ENCODE assay signal across 8 cellular contexts in genomic region chr11:29293825-29294224, GRCh38.
DNase-seq lines count a peak whose midpoint lies in the region; ATAC-seq and TF ChIP-seq lines count a peak whose summit lies in the region.

No MANE protein-coding gene starts in this region.

- H3K27me3 Mint-ChIP-seq in CD4-positive, alpha-beta T cell, result no peaks in the 10 kb centered on the region

- H3K27me3 ChIP-seq in AG04450 (ENCODE audit: control insufficient read depth, insufficient read depth, low read length) (no peaks in the 10 kb centered on the region), mammary epithelial cell (ENCODE audit: insufficient read depth, low read length) (no peaks in the 10 kb centered on the region)
- H3K27me3 ChIP-seq in CD4-positive, alpha-beta T cell (ENCODE audit: control insufficient read depth, insufficient read depth, low read length), result no peaks in the 10 kb centered on the region

- no peaks in the 10 kb centered on the region for H3K36me3 ChIP-seq in mammary epithelial cell (ENCODE audit: insufficient read depth, low read length)

- TF ChIP-seq CTCF in AG04450 (IDR thresholded peaks at IDR 0.05; ENCODE audit: low read depth, low read length) (no peak), mammary epithelial cell (conservative IDR thresholded peaks at IDR 0.05 in 1 of 2, IDR thresholded peaks at IDR 0.05 in 1 of 2; ENCODE audit: extremely low read depth in 1 of 2, insufficient read depth in 1 of 2, low read depth in 1 of 2, low read length in 2 of 2) (no peak)
- TF ChIP-seq CTCF in CD4-positive, alpha-beta T cell (IDR thresholded peaks at IDR 0.05), result no peak

- no peaks in the 10 kb centered on the region for H3K36me3 Mint-ChIP-seq in CD4-positive, alpha-beta T cell (ENCODE audit: low read depth)

- H3K27ac ChIP-seq in AG04450 (ENCODE audit: low read depth, low read length) (no peak overlapping the region), mammary epithelial cell (ENCODE audit: insufficient read depth, low read depth, low read length) (no peak overlapping the region)
- no peak overlapping the region for H3K27ac ChIP-seq in CD4-positive, alpha-beta T cell (ENCODE audit: low read depth, low read length)

- H3K9me3 ChIP-seq in AG04450 (ENCODE audit: control insufficient read depth, insufficient read depth, low read length), result no peaks in the 10 kb centered on the region
- H3K9me3 ChIP-seq in mammary epithelial cell (replicated peaks; ENCODE audit: insufficient read depth, low read length), result no peaks in the 10 kb centered on the region
- H3K9me3 ChIP-seq in CD4-positive, alpha-beta T cell (ENCODE audit: control insufficient read depth, low read length), result no peaks in the 10 kb centered on the region

- peaks cover 4% of the 10 kb centered on the region for H3K9me3 Mint-ChIP-seq in CD4-positive, alpha-beta T cell

- no peaks in the 10 kb centered on the region for H3K4me1 Mint-ChIP-seq in CD4-positive, alpha-beta T cell (ENCODE audit: low read depth)

- H4K20me1 ChIP-seq in mammary epithelial cell (ENCODE audit: insufficient read depth, low read length), result no peaks in the 10 kb centered on the region

- dilution Hi-C loops in mammary epithelial cell (cut with HindIII; ENCODE audit: low sequenced_read_pairs), result no loop called here

- H3K79me2 ChIP-seq in mammary epithelial cell (ENCODE audit: insufficient read depth, low read length), result no peaks in the 10 kb centered on the region

- no peaks in the 10 kb centered on the region for H3K4me1 ChIP-seq in mammary epithelial cell (ENCODE audit: insufficient read depth, low read length)

- DNase-seq in AG04450 (ENCODE audit: low read depth, low spot score) (peak; percentile 62), mammary epithelial cell (peak; percentile 75), D341Med (ENCODE audit: low spot score) (no peak), SIG-M5 (lab: John Stamatoyannopoulos, UW) (no peak), head of caudate nucleus (no peak)
- no peak for DNase-seq in CD4-positive, alpha-beta T cell

- H3K4me3 ChIP-seq in AG04450 (ENCODE audit: low read depth, low read length), result no peak overlapping the region
- H3K4me3 ChIP-seq in mammary epithelial cell (replicated peaks in 1 of 3; ENCODE audit: insufficient read depth in 1 of 3, low read depth in 2 of 3, low read length in 3 of 3), result no peak overlapping the region

- peak overlapping the region; percentile 18 for H2AFZ ChIP-seq in mammary epithelial cell (ENCODE audit: low read depth, low read length)

- H3K4me2 ChIP-seq in mammary epithelial cell (ENCODE audit: insufficient read depth, low read depth, low read length), result peak overlapping the region; percentile 69

- ATAC-seq in GM19452 (IDR thresholded peaks at IDR 0.05; ENCODE audit: unreplicated experiment) (peak; percentile 88), HG03175 (IDR thresholded peaks at IDR 0.05; ENCODE audit: unreplicated experiment) (peak; percentile 91)
- ATAC-seq in CD4-positive, alpha-beta T cell (ENCODE audit: poor library complexity), result no peak

- CTCF ChIA-PET in AG04450 (lab: Charles Lee), result interaction anchor here (0.7 to 2.2 kb wide), 3 partner anchors 35 to 285 kb away, joined by 3 to 9 read pairs (median 4); no protein-coding TSS in a partner anchor
- CTCF ChIA-PET in mammary epithelial cell (lab: Charles Lee; ENCODE audit: low non-redundant PET), result no interaction called here
- CTCF ChIA-PET in CD4-positive, alpha-beta T cell (lab: Charles Lee), result no interaction called here

- intact Hi-C loops in mammary epithelial cell (cut with micrococcal nuclease), result no loop called here
- intact Hi-C loops in head of caudate nucleus (cut with DNase I), result no loop called here
- intact Hi-C loops in CD4-positive, alpha-beta T cell (cut with DNase I, micrococcal nuclease), result no loop called here

- H3K4me3 Mint-ChIP-seq in CD4-positive, alpha-beta T cell, result no peak overlapping the region

- POLR2A ChIA-PET in AG04450 (lab: Yijun Ruan, JAX), result no interaction called here
- POLR2A ChIA-PET in CD4-positive, alpha-beta T cell (lab: Charles Lee), result no interaction called here

- 27% methylated on average over 3 of the region's 3 CpGs for WGBS in mammary epithelial cell (ENCODE audit: low coverage, missing lambda C conversion rate)

- H3K27ac Mint-ChIP-seq in CD4-positive, alpha-beta T cell, result no peak overlapping the region

- no peak overlapping the region for H3K9ac ChIP-seq in mammary epithelial cell (ENCODE audit: insufficient read depth, low read length)

- BruUV-seq in mammary epithelial cell (replicated peaks; lab: Mats Ljungman, UMichigan), result no TSS peak

- in situ Hi-C loops in mammary epithelial cell (cut with MboI; ENCODE audit: low sequenced_read_pairs in 2 of 2), result no loop called here

Comparison
In these comparisons a context has a peak if more than half of its experiments do, and no peak if none do; other contexts are left out.
1. DNase-seq: peak in AG04450 (single experiment) and mammary epithelial cell (single experiment); none in D341Med (single experiment), SIG-M5 (single experiment), head of caudate nucleus (0 of 42) and CD4-positive, alpha-beta T cell (0 of 10).